ENCODE assay signal across 8 cellular contexts in genomic region chr3:195909645-195910498, GRCh38. TPM values are rescaled to one million over a fixed set of nuclear protein-coding genes. Genes with fewer than 3 reads are reported as not detected.
DNase-seq lines count a peak whose midpoint lies in the region; ATAC-seq and TF ChIP-seq lines count a peak whose summit lies in the region.

No MANE protein-coding gene starts in this region.

- POLR2A ChIA-PET in A673 (lab: Charles Lee; ENCODE audit: low non-redundant PET): no interaction called here

- peak overlapping the region; percentile 24 for H3K27ac ChIP-seq in A673 (ENCODE audit: low read depth, low read length, poor library complexity, severe bottlenecking)
- H3K27ac ChIP-seq in colonic mucosa: peak overlapping the region; percentile 35

- TF ChIP-seq CTCF in A673 (conservative IDR thresholded peaks at IDR 0.05; ENCODE audit: low read depth, low read length) (no peak), colonic mucosa (IDR thresholded peaks at IDR 0.05) (no peak)

- H3K9ac ChIP-seq in colonic mucosa (ENCODE audit: low read depth in 2 of 2, low read length in 2 of 2): peak overlapping the region; percentile 32 to 71

- H3K9me3 ChIP-seq in A673 (ENCODE audit: low read depth, low read length, poor library complexity, severe bottlenecking) (no peaks in the 10 kb centered on the region), colonic mucosa (no peaks in the 10 kb centered on the region)

- no TSS peak for BruUV-seq in A673 (replicated peaks; lab: Mats Ljungman, UMichigan)

- H3K36me3 ChIP-seq in A673 (ENCODE audit: insufficient read depth, low read length, poor library complexity, severe bottlenecking): no peaks in the 10 kb centered on the region
- no peaks in the 10 kb centered on the region for H3K36me3 ChIP-seq in colonic mucosa

- H3K4me1 ChIP-seq in A673 (ENCODE audit: insufficient read depth, low read length, poor library complexity, severe bottlenecking) (peaks cover 33% of the 10 kb centered on the region), colonic mucosa (peaks cover 18% of the 10 kb centered on the region)

- intact Hi-C loops in A673 (cut with micrococcal nuclease; ENCODE audit: unreplicated experiment): no loop called here
- intact Hi-C loops in colonic mucosa (cut with DNase I): loop anchor here (5.0 kb wide), 1 partner anchor 48 kb away; no protein-coding TSS in a partner anchor

- peak; percentile 80 for DNase-seq in A673 (ENCODE audit: low spot score)
- peak; percentile 92 for DNase-seq in NCI-H345 (lab: John Stamatoyannopoulos, UW)
- peak; percentile 88 for DNase-seq in activated CD4-positive, alpha-beta T cell treated with anti-CD3 and anti-CD28 coated beads for 48 hours
- DNase-seq in colonic mucosa: peak; percentile 90
- peak; percentile 92 for DNase-seq in left lobe of liver (ENCODE audit: low spot score)
- peak; percentile 90 to 91 for DNase-seq in stimulated activated CD4-positive, alpha-beta T cell treated with anti-CD3 and anti-CD28 coated beads, Interleukin-2, amount 100 ng/mL, for 24 hours

- H3K4me3 ChIP-seq in A673 (ENCODE audit: low read depth, low read length, poor library complexity, severe bottlenecking) (peak overlapping the region; percentile 45), colonic mucosa (peak overlapping the region; percentile 31)

- ATAC-seq in GM18909 (IDR thresholded peaks at IDR 0.05; ENCODE audit: poor library complexity, unreplicated experiment) (peak; percentile 40), HG03159 (IDR thresholded peaks at IDR 0.05; ENCODE audit: unreplicated experiment) (peak; percentile 39), left lobe of liver (peak; percentile 77)

- H3K27me3 ChIP-seq in A673 (replicated peaks; ENCODE audit: insufficient read depth, low read depth, low read length, poor library complexity) (no peaks in the 10 kb centered on the region), colonic mucosa (no peaks in the 10 kb centered on the region)

- CTCF ChIA-PET in A673 (lab: Charles Lee): interaction anchor here (0.5 to 0.6 kb wide), 2 partner anchors 15 to 55 kb away, joined by 4 to 6 read pairs; no protein-coding TSS in a partner anchor

RNA-seq across cellular contexts. Expression of gene TNK2, which starts 1.5 kb away (rescaled TPM):
- total RNA-seq in A673 (2021) (18.2 and 24.4 TPM in 2 replicates), colonic mucosa (10 to 100 TPM; 23.8 to 28.5 TPM), left lobe of liver (55.2 TPM)

Comparison
In these comparisons a context has a peak if more than half of its experiments do, and no peak if none do; other contexts are left out.
1. Peak in every context shown above with its lines: DNase-seq, ATAC-seq, H3K4me3 ChIP-seq and H3K27ac ChIP-seq.